In the genomic region with DNA sequence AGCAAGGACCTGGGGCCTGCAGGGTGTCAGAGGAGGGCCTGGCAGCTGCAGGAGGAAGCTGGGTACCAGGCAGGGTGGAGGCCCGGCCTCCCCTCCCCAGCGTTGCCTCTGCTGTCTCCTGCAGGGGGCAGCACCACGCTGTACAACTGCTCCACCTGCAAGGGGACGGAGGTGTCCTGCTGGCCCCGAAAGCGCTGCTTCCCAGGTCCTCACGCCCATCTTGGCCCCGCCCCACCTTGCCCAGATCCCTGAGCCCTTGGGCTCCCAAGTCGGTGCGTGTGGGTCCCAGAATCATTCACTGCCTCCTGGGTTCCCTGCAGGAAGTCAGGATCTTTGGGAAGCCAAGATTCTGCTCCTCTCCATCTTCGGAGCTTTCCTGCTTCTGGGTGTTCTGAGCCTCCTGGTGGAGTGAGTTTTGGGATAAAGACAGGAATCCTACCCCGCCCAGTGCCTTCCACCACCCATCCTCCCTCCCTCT, we compare ENCODE assay signal across 8 cellular contexts. TPM values are rescaled to one million over a fixed set of nuclear protein-coding genes. Genes with fewer than 3 reads are reported as not detected.
A peak's percentile ranks its signal among the peaks of the same experiment; 100 is the strongest.
DNase-seq lines count a peak whose midpoint lies in the region; ATAC-seq and TF ChIP-seq lines count a peak whose summit lies in the region.

No MANE protein-coding gene starts in this region.

- intact Hi-C loops in left ventricle myocardium inferior (cut with micrococcal nuclease): no loop called here
- intact Hi-C loops in prostate gland (cut with DNase I): loop anchor here (10.0 kb wide), 1 partner anchor 129 kb away; a partner anchor contains a TSS
- intact Hi-C loops in uterus (cut with DNase I; ENCODE audit: low total_unique reads): loop anchor here (10.0 kb wide), 1 partner anchor 229 kb away; a partner anchor contains a TSS

- peak; percentile 91 for TF ChIP-seq CTCF in left ventricle myocardium inferior (IDR thresholded peaks at IDR 0.05; ENCODE audit: borderline replicate concordance)
- peak; percentile 61 to 94 (median 88) for TF ChIP-seq CTCF in prostate gland (IDR thresholded peaks at IDR 0.05)
- TF ChIP-seq CTCF in uterus (IDR thresholded peaks at IDR 0.05): peak; percentile 72 to 90 (median 85)

- no peaks in the 10 kb centered on the region for H3K36me3 ChIP-seq in left ventricle myocardium inferior
- no peaks in the 10 kb centered on the region for H3K36me3 ChIP-seq in prostate gland
- no peaks in the 10 kb centered on the region for H3K36me3 ChIP-seq in uterus

- no peaks in the 10 kb centered on the region for H3K9me3 Mint-ChIP-seq in activated naive CD8-positive, alpha-beta T cell treated with anti-CD3 and anti-CD28 coated beads, Interleukin-2, amount 10 ng/mL, durations not matched to agents 7 days and 5 days

- peaks cover 21% of the 10 kb centered on the region for H3K4me1 Mint-ChIP-seq in activated naive CD8-positive, alpha-beta T cell treated with anti-CD3 and anti-CD28 coated beads, Interleukin-2, amount 10 ng/mL, durations not matched to agents 7 days and 5 days

- WGBS in prostate gland: 10% methylated on average over 12 of the region's 12 CpGs

- no peak overlapping the region for H3K27ac Mint-ChIP-seq in activated naive CD8-positive, alpha-beta T cell treated with anti-CD3 and anti-CD28 coated beads, Interleukin-2, amount 10 ng/mL, durations not matched to agents 7 days and 5 days

- POLR2A ChIA-PET in activated naive CD8-positive, alpha-beta T cell treated with anti-CD3 and anti-CD28 coated beads, Interleukin-2, amount 10 ng/mL, durations not matched to agents 7 days and 5 days (lab: Charles Lee): interaction anchor here (0.5 to 2.2 kb wide), 9 partner anchors 19 to 324 kb away, joined by 3 to 12 read pairs (median 3); a partner anchor contains a TSS

- H3K27me3 Mint-ChIP-seq in activated naive CD8-positive, alpha-beta T cell treated with anti-CD3 and anti-CD28 coated beads, Interleukin-2, amount 10 ng/mL, durations not matched to agents 7 days and 5 days: no peaks in the 10 kb centered on the region

- H3K36me3 Mint-ChIP-seq in activated naive CD8-positive, alpha-beta T cell treated with anti-CD3 and anti-CD28 coated beads, Interleukin-2, amount 10 ng/mL, durations not matched to agents 7 days and 5 days: peaks cover 7% of the 10 kb centered on the region

- no peaks in the 10 kb centered on the region for H3K27me3 ChIP-seq in left ventricle myocardium inferior (ENCODE audit: low read depth)
- H3K27me3 ChIP-seq in prostate gland (replicated peaks; ENCODE audit: insufficient read depth): no peaks in the 10 kb centered on the region
- H3K27me3 ChIP-seq in uterus: no peaks in the 10 kb centered on the region

- peak; percentile 74 for ATAC-seq in activated naive CD8-positive, alpha-beta T cell treated with anti-CD3 and anti-CD28 coated beads, Interleukin-2, amount 10 ng/mL, durations not matched to agents 7 days and 5 days (ENCODE audit: low read depth)
- ATAC-seq in GM19463 (IDR thresholded peaks at IDR 0.05; ENCODE audit: unreplicated experiment): no peak

- H3K4me3 ChIP-seq in left ventricle myocardium inferior (peak overlapping the region; percentile 27), prostate gland (no peak overlapping the region), uterus (no peak overlapping the region)

- no peaks in the 10 kb centered on the region for H3K9me3 ChIP-seq in left ventricle myocardium inferior (replicated peaks)
- H3K9me3 ChIP-seq in prostate gland: no peaks in the 10 kb centered on the region
- no peaks in the 10 kb centered on the region for H3K9me3 ChIP-seq in uterus

- H3K27ac ChIP-seq in left ventricle myocardium inferior (replicated peaks): no peak overlapping the region
- H3K27ac ChIP-seq in prostate gland: no peak overlapping the region
- H3K27ac ChIP-seq in uterus: peak overlapping the region; percentile 34 to 57

- peaks cover 47% of the 10 kb centered on the region for H3K4me1 ChIP-seq in left ventricle myocardium inferior
- H3K4me1 ChIP-seq in prostate gland (replicated peaks): peaks cover 5% of the 10 kb centered on the region
- peaks cover 0 to 8% of the 10 kb centered on the region in 2 donors for H3K4me1 ChIP-seq in uterus

- H3K4me3 Mint-ChIP-seq in activated naive CD8-positive, alpha-beta T cell treated with anti-CD3 and anti-CD28 coated beads, Interleukin-2, amount 10 ng/mL, durations not matched to agents 7 days and 5 days: no peak overlapping the region

- DNase-seq in ELR (ENCODE audit: low read depth): peak; percentile 78
- peak; percentile 51 for DNase-seq in LHCN-M2 (ENCODE audit: low read depth)
- DNase-seq in T follicular helper cell (ENCODE audit: low read depth): peak; percentile 75
- peak; percentile 90 for DNase-seq in activated naive CD8-positive, alpha-beta T cell treated with anti-CD3 and anti-CD28 coated beads, Interleukin-2, amount 10 ng/mL, durations not matched to agents 7 days and 5 days
- peak; percentile 80 for DNase-seq in left ventricle myocardium inferior
- DNase-seq in prostate gland (ENCODE audit: low spot score): peak; percentile 71
- peak; percentile 77 for DNase-seq in uterus

- no peak for TF ChIP-seq POLR2A in prostate gland (IDR thresholded peaks at IDR 0.05)
- no peak for TF ChIP-seq POLR2A in uterus (IDR thresholded peaks at IDR 0.05)

RNA-seq across cellular contexts. Expression of a gene that starts 1.2 kb away (rescaled TPM):
- total RNA-seq in LHCN-M2 (2014; rRNA removed) (not detected in 2 replicates), left ventricle myocardium inferior (not detected), prostate gland (not detected), uterus (not detected)
- polyA plus RNA-seq in LHCN-M2 (2012): not detected
- total RNA-seq in activated naive CD8-positive, alpha-beta T cell treated with anti-CD3 and anti-CD28 coated beads, Interleukin-2, amount 10 ng/mL, durations not matched to agents 7 days and 5 days: not detected

RNA-seq across cellular contexts. Expression of a gene that starts 4.1 kb away (rescaled TPM):
- total RNA-seq in LHCN-M2 (2014; rRNA removed) (8.3 and 9.0 TPM in 2 replicates), left ventricle myocardium inferior (3.9 TPM), prostate gland (10 to 100 TPM in 1 of 2 donors, 1 to 10 TPM in 1; 8.9 to 15.2 TPM), uterus (10 to 100 TPM in 1 of 4 donors, 1 to 10 TPM in 3; 2.6 to 14.7 (median 7.2) TPM)
- 22.0 TPM for polyA plus RNA-seq in LHCN-M2 (2012)
- total RNA-seq in activated naive CD8-positive, alpha-beta T cell treated with anti-CD3 and anti-CD28 coated beads, Interleukin-2, amount 10 ng/mL, durations not matched to agents 7 days and 5 days: 1 to 10 TPM; 8.1 to 8.7 TPM

RNA-seq across cellular contexts. Expression of a gene that starts 19.8 kb away (rescaled TPM):
- total RNA-seq in LHCN-M2 (2014; rRNA removed): 1.5 TPM in 1 of 2 replicates, not detected in the other
- polyA plus RNA-seq in LHCN-M2 (2012): 18.6 TPM
- total RNA-seq in activated naive CD8-positive, alpha-beta T cell treated with anti-CD3 and anti-CD28 coated beads, Interleukin-2, amount 10 ng/mL, durations not matched to agents 7 days and 5 days: 100 to 1,000 TPM; 710 to 756 TPM
- total RNA-seq in left ventricle myocardium inferior: 13.4 TPM
- 1 to 10 TPM; 2.5 to 6.5 TPM for total RNA-seq in prostate gland
- 10 to 100 TPM in 1 of 4 donors, 1 to 10 TPM in 2, under 1 TPM in 1; 0.29 to 11.2 (median 1.7) TPM for total RNA-seq in uterus

RNA-seq across cellular contexts. Expression of a gene that starts 24.8 kb away (rescaled TPM):
- total RNA-seq in LHCN-M2 (2014; rRNA removed) (0.06 TPM in 1 of 2 replicates, not detected in the other), left ventricle myocardium inferior (1.8 TPM), prostate gland (10 to 100 TPM in 1 of 2 donors, 1 to 10 TPM in 1; 9.9 to 28.4 TPM), uterus (1 to 10 TPM in 3 of 4 donors, under 1 TPM in 1; 0.26 to 9.2 (median 1.8) TPM)
- polyA plus RNA-seq in LHCN-M2 (2012): 0.15 TPM
- 1 to 10 TPM; 5.2 to 6.5 TPM for total RNA-seq in activated naive CD8-positive, alpha-beta T cell treated with anti-CD3 and anti-CD28 coated beads, Interleukin-2, amount 10 ng/mL, durations not matched to agents 7 days and 5 days

RNA-seq across cellular contexts. Expression of a gene that starts 27.0 kb away (rescaled TPM):
- 15.1 and 15.7 TPM in 2 replicates for total RNA-seq in LHCN-M2 (2014; rRNA removed)
- polyA plus RNA-seq in LHCN-M2 (2012): 10.0 TPM
- 10 to 100 TPM; 53.4 to 58.6 TPM for total RNA-seq in activated naive CD8-positive, alpha-beta T cell treated with anti-CD3 and anti-CD28 coated beads, Interleukin-2, amount 10 ng/mL, durations not matched to agents 7 days and 5 days
- total RNA-seq in left ventricle myocardium inferior: 31.9 TPM
- 10 to 100 TPM; 15.7 to 36.0 TPM for total RNA-seq in prostate gland
- total RNA-seq in uterus: 10 to 100 TPM; 12.4 to 64.7 (median 34.1) TPM

Comparison
In these comparisons a context has a peak if more than half of its experiments do, and no peak if none do; other contexts are left out.
1. H3K27ac ChIP-seq: peak in uterus (2 of 2); none in left ventricle myocardium inferior (single experiment) and prostate gland (0 of 2).
2. RNA of a gene that starts 19.8 kb away (total RNA-seq): 710 to 756 TPM in activated naive CD8-positive, alpha-beta T cell treated with anti-CD3 and anti-CD28 coated beads, Interleukin-2, amount 10 ng/mL, durations not matched to agents 7 days and 5 days; 13.4 TPM in left ventricle myocardium inferior (single experiment), 2.5 to 6.5 TPM in prostate gland, 0.29 to 11.2 TPM in uterus and 1.5 TPM in LHCN-M2; every median in the first group is over 10 times any median in the second.
3. Peak in every context shown above with its lines, with median percentiles within 50 percentile points of each other: DNase-seq and CTCF ChIP-seq.